2 cellular contexts compared by ENCODE assay signal in the genomic region with DNA sequence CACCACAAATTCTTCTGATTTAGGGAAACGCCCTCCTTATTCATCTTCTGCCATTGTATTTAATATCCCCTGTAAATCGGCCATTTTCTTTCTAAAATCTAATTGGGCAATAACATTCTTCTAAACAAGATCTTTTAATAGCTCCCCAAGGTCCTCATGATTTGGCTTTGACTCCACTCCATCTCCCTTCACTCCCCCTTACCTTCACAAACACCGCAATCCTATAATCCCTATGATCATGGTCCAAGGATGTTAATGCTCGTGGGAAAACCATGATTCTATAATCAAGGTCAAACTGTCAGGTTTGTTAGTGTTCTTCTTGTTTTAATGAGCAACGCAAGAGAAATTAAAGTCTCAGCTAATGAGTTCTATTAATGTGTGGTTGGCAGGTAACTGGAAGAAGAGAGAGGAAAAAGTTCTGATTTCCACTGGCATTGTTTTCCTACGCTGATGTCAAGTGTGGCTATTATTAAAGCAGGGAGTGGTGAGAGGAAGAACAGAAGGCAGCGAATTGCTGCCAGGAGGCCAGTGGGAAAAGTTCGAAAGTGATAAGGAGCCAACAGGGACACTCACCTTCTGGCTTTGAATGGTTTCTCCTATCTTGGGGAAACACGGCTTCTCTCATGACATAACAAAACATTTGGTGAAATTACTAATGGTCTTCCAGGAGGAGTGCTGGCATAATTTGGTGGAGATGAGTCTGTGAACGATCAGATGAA.
TF ChIP-seq lines count a peak whose summit lies in the region.

No MANE protein-coding gene starts in this region.

TF ChIP-seq in GM23338, 12 proteins besides CTCF, POLR2A, EP300 and RAD21:
- TF ChIP-seq ZNF114 (CRISPR knock-in tag; IDR thresholded peaks at IDR 0.05): no peak
- TF ChIP-seq, protein P1, sequence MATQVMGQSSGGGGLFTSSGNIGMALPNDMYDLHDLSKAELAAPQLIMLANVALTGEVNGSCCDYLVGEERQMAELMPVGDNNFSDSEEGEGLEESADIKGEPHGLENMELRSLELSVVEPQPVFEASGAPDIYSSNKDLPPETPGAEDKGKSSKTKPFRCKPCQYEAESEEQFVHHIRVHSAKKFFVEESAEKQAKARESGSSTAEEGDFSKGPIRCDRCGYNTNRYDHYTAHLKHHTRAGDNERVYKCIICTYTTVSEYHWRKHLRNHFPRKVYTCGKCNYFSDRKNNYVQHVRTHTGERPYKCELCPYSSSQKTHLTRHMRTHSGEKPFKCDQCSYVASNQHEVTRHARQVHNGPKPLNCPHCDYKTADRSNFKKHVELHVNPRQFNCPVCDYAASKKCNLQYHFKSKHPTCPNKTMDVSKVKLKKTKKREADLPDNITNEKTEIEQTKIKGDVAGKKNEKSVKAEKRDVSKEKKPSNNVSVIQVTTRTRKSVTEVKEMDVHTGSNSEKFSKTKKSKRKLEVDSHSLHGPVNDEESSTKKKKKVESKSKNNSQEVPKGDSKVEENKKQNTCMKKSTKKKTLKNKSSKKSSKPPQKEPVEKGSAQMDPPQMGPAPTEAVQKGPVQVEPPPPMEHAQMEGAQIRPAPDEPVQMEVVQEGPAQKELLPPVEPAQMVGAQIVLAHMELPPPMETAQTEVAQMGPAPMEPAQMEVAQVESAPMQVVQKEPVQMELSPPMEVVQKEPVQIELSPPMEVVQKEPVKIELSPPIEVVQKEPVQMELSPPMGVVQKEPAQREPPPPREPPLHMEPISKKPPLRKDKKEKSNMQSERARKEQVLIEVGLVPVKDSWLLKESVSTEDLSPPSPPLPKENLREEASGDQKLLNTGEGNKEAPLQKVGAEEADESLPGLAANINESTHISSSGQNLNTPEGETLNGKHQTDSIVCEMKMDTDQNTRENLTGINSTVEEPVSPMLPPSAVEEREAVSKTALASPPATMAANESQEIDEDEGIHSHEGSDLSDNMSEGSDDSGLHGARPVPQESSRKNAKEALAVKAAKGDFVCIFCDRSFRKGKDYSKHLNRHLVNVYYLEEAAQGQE (IDR thresholded peaks at IDR 0.05; ENCODE audit: unreplicated experiment): no peak

TF ChIP-seq in H1, 55 proteins besides CTCF, POLR2A, EP300 and RAD21:
- TF ChIP-seq TBP (IDR thresholded peaks at IDR 0.05; ENCODE audit: low read depth, low read length): no peak
